ENCODE assay signal across 15 cellular contexts in the genomic region with DNA sequence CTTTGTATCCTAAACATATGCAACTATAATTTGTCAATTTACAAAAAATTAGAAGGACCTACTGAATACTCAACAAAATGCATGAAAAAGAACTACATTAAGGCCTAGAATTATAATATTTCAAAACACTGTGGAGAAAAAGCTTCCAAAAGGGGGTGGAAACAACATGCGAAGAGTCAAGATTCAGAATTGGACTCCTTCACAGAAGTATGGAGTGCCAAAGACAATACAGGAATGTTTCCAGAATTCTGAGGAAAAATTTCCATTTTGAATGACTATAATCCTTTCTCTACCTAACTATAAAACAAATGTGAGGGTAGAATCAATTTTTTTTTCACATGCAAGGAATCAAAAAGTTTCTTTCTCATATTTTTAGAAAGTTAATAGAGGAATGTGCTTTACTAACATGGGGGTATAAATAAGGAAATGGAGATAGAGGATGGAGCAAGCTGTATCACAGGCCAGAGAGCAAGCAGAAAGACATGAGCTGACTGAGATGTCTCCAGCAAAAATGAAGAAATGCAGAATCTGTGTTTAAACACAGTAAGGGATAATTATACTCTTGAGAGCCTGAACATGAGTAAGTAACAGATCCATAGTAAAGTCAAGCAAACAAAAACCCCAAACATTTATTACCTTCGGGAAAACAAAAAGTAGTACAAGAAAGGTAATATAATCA. TPM values are rescaled to one million over a fixed set of nuclear protein-coding genes. Genes with fewer than 3 reads are reported as not detected.
DNase-seq lines count a peak whose midpoint lies in the region; ATAC-seq and TF ChIP-seq lines count a peak whose summit lies in the region.
"Had no signal": no experiment of that assay in that cellular context is flagged by ENCODE, and none has a peak within 500 bp of the region (broad histone marks: within the 10 kb centered on the region; RNA-seq: fewer than 3 reads in every experiment).

No MANE protein-coding gene starts in this region.

- intact Hi-C loops in left ventricle myocardium superior (cut with micrococcal nuclease): no loop called here
- intact Hi-C loops in cardiac septum (cut with DNase I): no loop called here
- intact Hi-C loops in body of pancreas (cut with DNase I): no loop called here

- ATAC-seq in left ventricle myocardium superior (peak; percentile 29), body of pancreas (no peak)
- ATAC-seq: HCT116 had no signal

- TF ChIP-seq CTCF in body of pancreas (IDR thresholded peaks at IDR 0.05): no peak

- H3K4me3 ChIP-seq in body of pancreas: no peak overlapping the region
- H3K4me3 ChIP-seq: BLaER1 treated with 17β-estradiol and CSF1 and Interleukin-3, amounts not matched to agents 10 nM and 100 nM; GM23248 had no signal

- H3K9me3 ChIP-seq in body of pancreas: no peaks in the 10 kb centered on the region
- H3K9me3 ChIP-seq: BLaER1 treated with 17β-estradiol and CSF1 and Interleukin-3, amounts not matched to agents 10 nM and 100 nM had no signal

- H3K27me3 ChIP-seq in body of pancreas: no peaks in the 10 kb centered on the region
- H3K27me3 ChIP-seq: BLaER1 treated with 17β-estradiol and CSF1 and Interleukin-3, amounts not matched to agents 10 nM and 100 nM had no signal

- H3K4me1 ChIP-seq in body of pancreas: no peaks in the 10 kb centered on the region
- H3K4me1 ChIP-seq: BLaER1 treated with 17β-estradiol and CSF1 and Interleukin-3, amounts not matched to agents 10 nM and 100 nM had no signal

- DNase-seq in left ventricle myocardium superior (no peak), cardiac septum (ENCODE audit: low spot score) (no peak), fibroblast of peridontal ligament (ENCODE audit: extremely low read depth) (peak; percentile 10), stromal cell of bone marrow (ENCODE audit: low read depth) (peak; percentile 54), KG1 (lab: John Stamatoyannopoulos, UW) (no peak), body of pancreas (no peak), NCI-H1436 (lab: John Stamatoyannopoulos, UW) (no peak)
- DNase-seq: ACHN; Calu3; CD4-positive, CD25-positive, alpha-beta regulatory T cell; DMS 273 treated with DMSO at 0.1 percent for 48 hours; GM23248 had no signal

- H3K36me3 ChIP-seq in body of pancreas (replicated peaks in 1 of 2; ENCODE audit: insufficient read depth in 1 of 2, low read depth in 2 of 2): peaks cover 0 to 19% of the 10 kb centered on the region in 2 donors

- TF ChIP-seq POLR2A in body of pancreas (IDR thresholded peaks at IDR 0.05): no peak

- H3K27ac ChIP-seq in body of pancreas: no peak overlapping the region
- H3K27ac ChIP-seq: BLaER1 treated with 17β-estradiol and CSF1 and Interleukin-3, amounts not matched to agents 10 nM and 100 nM; GM23248; HL-60 had no signal

- WGBS in body of pancreas, 2 donors: 95 to 97% methylated on average over 2 of the region's 2 CpGs

RNA-seq across cellular contexts. Expression of a gene that starts 39.5 kb away (rescaled TPM):
- 4.5 TPM for total RNA-seq in left ventricle myocardium superior
- total RNA-seq in cardiac septum: 11.5 TPM
- 1 to 10 TPM; 1.6 to 1.8 TPM for total RNA-seq in body of pancreas

RNA-seq across cellular contexts. Expression of a gene that starts 39.6 kb away (rescaled TPM):
- 7.9 TPM for total RNA-seq in left ventricle myocardium superior
- total RNA-seq in cardiac septum: 11.4 TPM
- 10 to 100 TPM; 35.3 to 46.7 TPM for total RNA-seq in body of pancreas

RNA-seq across cellular contexts. Expression of a gene that starts 41.0 kb away (rescaled TPM):
- total RNA-seq in left ventricle myocardium superior: 20.8 TPM
- 20.3 TPM for total RNA-seq in cardiac septum
- 10 to 100 TPM; 20.5 to 48.1 TPM for total RNA-seq in body of pancreas

Comparison
In these comparisons a context has a peak if more than half of its experiments do, and no peak if none do; other contexts are left out.
1. DNase-seq: peak in fibroblast of peridontal ligament (single experiment) and stromal cell of bone marrow (single experiment); none in left ventricle myocardium superior (single experiment), cardiac septum (single experiment), KG1 (single experiment), body of pancreas (0 of 4) and NCI-H1436 (single experiment).